27 cellular contexts compared by ENCODE assay signal in genomic region chr9:134053401-134053871, GRCh38. TPM values are rescaled to one million over a fixed set of nuclear protein-coding genes. Genes with fewer than 3 reads are reported as not detected.
DNase-seq lines count a peak whose midpoint lies in the region; ATAC-seq and TF ChIP-seq lines count a peak whose summit lies in the region.
"Had no signal": no experiment of that assay in that cellular context is flagged by ENCODE, and none has a peak within 500 bp of the region (broad histone marks: within the 10 kb centered on the region; RNA-seq: fewer than 3 reads in every experiment).

No MANE protein-coding gene starts in this region.

- H3K79me2 ChIP-seq in osteoblast (ENCODE audit: insufficient read depth, low read length) = peaks cover 57% of the 10 kb centered on the region

- H3K27me3 ChIP-seq in BE2C = no peaks in the 10 kb centered on the region
- H3K27me3 ChIP-seq in osteoblast (ENCODE audit: insufficient read depth, low read length) = no peaks in the 10 kb centered on the region
- H3K27me3 ChIP-seq: esophagus muscularis mucosa, transverse colon had no signal

- H3K4me1 ChIP-seq in BE2C (no peaks in the 10 kb centered on the region), osteoblast (ENCODE audit: insufficient read depth, low read length) (peaks cover 18% of the 10 kb centered on the region)

- DNase-seq in BE2C (peak; percentile 8), DMS79 treated with DMSO at 0.1 percent for 48 hours (lab: John Stamatoyannopoulos, UW) (peak; percentile 24), left ventricle myocardium superior (peak; percentile 29), osteoblast (ENCODE audit: insufficient read length, low spot score, missing footprints) (peak; percentile 73), NCI-H2196 treated with DMSO at 0.1 percent for 48 hours (lab: John Stamatoyannopoulos, UW; ENCODE audit: unreplicated experiment) (no peak), NCI-H2227 treated with DMSO at 0.1 percent for 48 hours (lab: John Stamatoyannopoulos, UW) (no peak), NCI-H2196 (lab: John Stamatoyannopoulos, UW; ENCODE audit: unreplicated experiment) (no peak)
- DNase-seq: activated CD4-positive, CD25-positive, alpha-beta regulatory T cell; activated naive CD4-positive, alpha-beta T cell; COR-L47; foreskin fibroblast; GDM1; HCEC 1CT; Karpas-422; kidney glomerular epithelial cell; mammary epithelial cell; NCI-H1417 treated with DMSO at 0.1 percent for 48 hours; NCI-H2029 treated with DMSO at 0.1 percent for 48 hours; NCI-H446; NCI-H774; stimulated activated CD4-positive, alpha-beta T cell treated with anti-CD3 and anti-CD28 coated beads, Interleukin-4, amount 100 ng/mL, for 4 hours; T-helper 1 cell; transverse colon had no signal

- no peak for TF ChIP-seq CTCF in BE2C (IDR thresholded peaks at IDR 0.05; ENCODE audit: low read depth, low read length)
- TF ChIP-seq CTCF in osteoblast (IDR thresholded peaks at IDR 0.05; ENCODE audit: extremely low read depth, low read depth, low read length) = no peak

- no peak overlapping the region for H3K27ac ChIP-seq in osteoblast (ENCODE audit: low read depth, low read length)
- H3K27ac ChIP-seq: esophagus muscularis mucosa, parathyroid adenoma, SK-N-MC, transverse colon had no signal

- H3K36me3 ChIP-seq in BE2C (peaks cover 50% of the 10 kb centered on the region), osteoblast (ENCODE audit: insufficient read depth, low read length) (peaks cover 36% of the 10 kb centered on the region)

- ATAC-seq in left ventricle myocardium superior (no peak), GM19455 (IDR thresholded peaks at IDR 0.05; ENCODE audit: unreplicated experiment) (no peak)

- no peak overlapping the region for H2AFZ ChIP-seq in osteoblast (ENCODE audit: low read length)
- H2AFZ ChIP-seq: parathyroid adenoma had no signal

- H3K4me2 ChIP-seq in osteoblast (ENCODE audit: insufficient read depth, low read length) = no peak overlapping the region

- intact Hi-C loops in left ventricle myocardium superior (cut with micrococcal nuclease) = no loop called here

- H3K4me3 ChIP-seq in BE2C (ENCODE audit: low read depth, low read length) = no peak overlapping the region
- no peak overlapping the region for H3K4me3 ChIP-seq in osteoblast (ENCODE audit: insufficient read depth, low read length)
- H3K4me3 ChIP-seq: esophagus muscularis mucosa, SK-N-MC, transverse colon had no signal

- H4K20me1 ChIP-seq in osteoblast (ENCODE audit: insufficient read depth, low read length) = peaks cover 57% of the 10 kb centered on the region

- no peaks in the 10 kb centered on the region for H3K9me3 ChIP-seq in BE2C
- no peaks in the 10 kb centered on the region for H3K9me3 ChIP-seq in osteoblast (ENCODE audit: low read depth, low read length)
- H3K9me3 ChIP-seq: esophagus muscularis mucosa, transverse colon had no signal

RNA-seq across cellular contexts. Expression of gene BRD3, which starts 14.4 kb away (rescaled TPM):
- polyA plus RNA-seq in BE2C (2012; ENCODE audit: insufficient read depth, insufficient read length, low read depth) = 79.5 TPM
- total RNA-seq in left ventricle myocardium superior (28.7 TPM), osteoblast (6.9 and 10.9 TPM in 2 replicates)

RNA-seq across cellular contexts. Expression of gene BRD3OS, which starts 28.2 kb away (rescaled TPM):
- polyA plus RNA-seq in BE2C (2012; ENCODE audit: insufficient read depth, insufficient read length, low read depth) = 108 TPM
- 4.7 TPM for total RNA-seq in left ventricle myocardium superior
- total RNA-seq in osteoblast = 23.0 and 26.1 TPM in 2 replicates

Comparison
In these comparisons a context has a peak if more than half of its experiments do, and no peak if none do; other contexts are left out.
1. DNase-seq: peak in BE2C (single experiment), DMS79 treated with DMSO at 0.1 percent for 48 hours (single experiment), left ventricle myocardium superior (single experiment) and osteoblast (single experiment); none in NCI-H2196 treated with DMSO at 0.1 percent for 48 hours (single experiment), NCI-H2227 treated with DMSO at 0.1 percent for 48 hours (single experiment) and NCI-H2196 (single experiment).